8 cellular contexts compared by ENCODE assay signal in the genomic region with DNA sequence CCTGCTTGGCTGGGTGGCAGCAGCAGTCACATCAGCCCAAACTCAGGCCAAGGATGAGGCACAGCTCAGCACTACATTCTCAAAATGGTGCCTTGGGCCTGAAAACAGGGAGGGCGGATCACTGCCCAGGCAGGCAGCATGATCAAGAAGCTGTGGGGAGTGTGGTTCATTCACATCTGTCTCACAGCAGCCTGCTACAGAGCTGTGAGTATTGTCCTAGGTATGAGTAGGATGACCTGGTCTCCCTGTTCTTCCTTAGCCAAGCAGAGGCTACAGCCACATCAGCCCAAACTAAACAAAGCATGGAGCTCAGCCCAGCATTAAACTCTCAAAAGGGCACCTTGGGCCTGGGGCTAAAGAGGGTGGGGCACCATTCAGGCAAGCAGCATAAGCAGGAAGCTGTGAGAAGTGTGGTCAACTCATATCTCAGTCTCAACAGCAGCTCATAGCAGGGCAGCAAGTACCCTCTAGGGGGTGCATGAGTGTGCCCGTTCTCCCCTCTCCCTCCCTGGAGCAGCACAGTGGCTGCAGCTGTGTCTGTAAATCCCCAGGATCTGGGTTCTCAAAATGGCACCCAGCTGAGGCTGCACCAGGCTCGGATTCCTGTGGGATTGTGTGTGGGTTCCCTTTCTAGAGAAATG.
DNase-seq lines count a peak whose midpoint lies in the region; ATAC-seq, FAIRE-seq and TF ChIP-seq lines count a peak whose summit lies in the region.

No MANE protein-coding gene starts in this region.

- FAIRE-seq in GM12891 (lab: Jason Lieb, UNC) (peak; percentile 28), frontal cortex (lab: Jason Lieb, UNC) (no peak)

- no peaks in the 10 kb centered on the region for H3K36me3 Mint-ChIP-seq in activated CD4-positive, alpha-beta T cell treated with anti-CD3 and anti-CD28 coated beads, Interleukin-2, amount 10 ng/mL, durations not matched to agents 24 days and 14 days (ENCODE audit: low read depth)

- TF ChIP-seq CTCF in fibroblast of mammary gland (conservative IDR thresholded peaks at IDR 0.05; ENCODE audit: control insufficient read depth, insufficient read depth, low read depth, low read length) = peak; percentile 39

- in situ Hi-C loops in KBM-7 (cut with MboI; ENCODE audit: low pct_unique_long_range_greater_than_20kb, low sequenced_read_pairs) = no loop called here

- peaks cover 7% of the 10 kb centered on the region for H3K4me1 Mint-ChIP-seq in activated CD4-positive, alpha-beta T cell treated with anti-CD3 and anti-CD28 coated beads, Interleukin-2, amount 10 ng/mL, durations not matched to agents 24 days and 14 days

- intact Hi-C loops in activated CD4-positive, alpha-beta T cell treated with anti-CD3 and anti-CD28 coated beads, Interleukin-2, amount 10 ng/mL, durations not matched to agents 24 days and 14 days (cut with micrococcal nuclease) = loop anchor here (2.0 kb wide), 1 partner anchor 123 kb away; no protein-coding TSS in a partner anchor

- TF ChIP-seq POLR2A in GM12891 (IDR thresholded peaks at IDR 0.05; ENCODE audit: low read depth, low read length) = no peak

- DNase-seq in GM12891 (ENCODE audit: insufficient read length, low spot score) (peak; percentile 9), KBM-7 (peak; percentile 66), fibroblast of mammary gland (ENCODE audit: low read depth) (peak; percentile 23), frontal cortex (ENCODE audit: low spot score in 2 of 2) (no peak), DMS79 treated with DMSO at 0.1 percent for 48 hours (lab: John Stamatoyannopoulos, UW) (no peak)
- peak; percentile 80 for DNase-seq in activated CD4-positive, alpha-beta T cell treated with anti-CD3 and anti-CD28 coated beads, Interleukin-2, amount 10 ng/mL, durations not matched to agents 24 days and 14 days
- DNase-seq in stimulated activated CD4-positive, alpha-beta T cell treated with anti-CD3 and anti-CD28 coated beads, Interleukin-1b, Interleukin-23, amount 100 ng/mL, for 48 hours = peak; percentile 59

- ATAC-seq in GM21786 (IDR thresholded peaks at IDR 0.05; ENCODE audit: unreplicated experiment) = peak; percentile 95

- no peak overlapping the region for H3K4me3 ChIP-seq in fibroblast of mammary gland (ENCODE audit: control insufficient read depth, low read depth, low read length)

- H3K27me3 Mint-ChIP-seq in activated CD4-positive, alpha-beta T cell treated with anti-CD3 and anti-CD28 coated beads, Interleukin-2, amount 10 ng/mL, durations not matched to agents 24 days and 14 days = peaks cover 14% of the 10 kb centered on the region

- peaks cover 27% of the 10 kb centered on the region for H3K9me3 Mint-ChIP-seq in activated CD4-positive, alpha-beta T cell treated with anti-CD3 and anti-CD28 coated beads, Interleukin-2, amount 10 ng/mL, durations not matched to agents 24 days and 14 days

- no peak overlapping the region for H3K4me3 Mint-ChIP-seq in activated CD4-positive, alpha-beta T cell treated with anti-CD3 and anti-CD28 coated beads, Interleukin-2, amount 10 ng/mL, durations not matched to agents 24 days and 14 days

- H3K27ac Mint-ChIP-seq in activated CD4-positive, alpha-beta T cell treated with anti-CD3 and anti-CD28 coated beads, Interleukin-2, amount 10 ng/mL, durations not matched to agents 24 days and 14 days = no peak overlapping the region

TF ChIP-seq in GM12891, 5 proteins besides CTCF, POLR2A, EP300 and RAD21:
- TF ChIP-seq POU2F2 (IDR thresholded peaks at IDR 0.05; ENCODE audit: low read depth, low read length) (no peak), PAX5 (IDR thresholded peaks at IDR 0.05; ENCODE audit: insufficient read depth, low read length, severe bottlenecking) (no peak), SPI1 (IDR thresholded peaks at IDR 0.05; ENCODE audit: low read depth, low read length) (no peak), TAF1 (IDR thresholded peaks at IDR 0.05; ENCODE audit: low read depth, low read length) (no peak), POLR2AphosphoS5 (IDR thresholded peaks at IDR 0.05; ENCODE audit: low read depth, low read length) (no peak)
TF ChIP-seq in GM12891: peak in this region for 0.

Comparison
In these comparisons a context has a peak if more than half of its experiments do, and no peak if none do; other contexts are left out.
1. DNase-seq: peak in GM12891 (single experiment), KBM-7 (single experiment), activated CD4-positive, alpha-beta T cell treated with anti-CD3 and anti-CD28 coated beads, Interleukin-2, amount 10 ng/mL, durations not matched to agents 24 days and 14 days (single experiment), fibroblast of mammary gland (single experiment) and stimulated activated CD4-positive, alpha-beta T cell treated with anti-CD3 and anti-CD28 coated beads, Interleukin-1b, Interleukin-23, amount 100 ng/mL, for 48 hours (single experiment); none in frontal cortex (0 of 2) and DMS79 treated with DMSO at 0.1 percent for 48 hours (single experiment).